In genomic region chr2:189679224-189679623, GRCh38 we compare ENCODE assay signal across 22 cellular contexts.
"Had no signal": no experiment of that assay in that cellular context is flagged by ENCODE, and none has a peak within 500 bp of the region (broad histone marks: within the 10 kb centered on the region; RNA-seq: fewer than 3 reads in every experiment).

No MANE protein-coding gene starts in this region.

- H3K27me3 Mint-ChIP-seq: activated CD4-positive, alpha-beta memory T cell treated with anti-CD3 and anti-CD28 coated beads, Interleukin-2, amount 10 ng/mL, durations not matched to agents 7 days and 5 days; activated CD4-positive, alpha-beta T cell treated with anti-CD3 and anti-CD28 coated beads, Interleukin-2, amount 10 ng/mL, durations not matched to agents 24 days and 14 days; activated CD8-positive, alpha-beta memory T cell treated with anti-CD3 and anti-CD28 coated beads, Interleukin-2, amount 10 ng/mL, durations not matched to agents 7 days and 5 days; activated naive CD4-positive, alpha-beta T cell treated with anti-CD3 and anti-CD28 coated beads, Interleukin-2, amount 10 ng/mL, durations not matched to agents 7 days and 5 days; naive thymus-derived CD8-positive, alpha-beta T cell had no signal

- H3K4me3 ChIP-seq: coronary artery, heart right ventricle, lower lobe of right lung, neural progenitor cell, right lobe of liver, skin epidermis, stomach, suprapubic skin, transverse colon had no signal

- H3K4me1 ChIP-seq: right lobe of liver had no signal

- H3K9ac ChIP-seq: neural progenitor cell had no signal

- H3K27ac ChIP-seq: coronary artery, epithelial cell of prostate, heart right ventricle, lower lobe of right lung, neural progenitor cell, right lobe of liver, skin epidermis, stomach, suprapubic skin, transverse colon had no signal

- H3K27ac Mint-ChIP-seq: activated CD4-positive, alpha-beta memory T cell treated with anti-CD3 and anti-CD28 coated beads, Interleukin-2, amount 10 ng/mL, durations not matched to agents 7 days and 5 days; activated CD4-positive, alpha-beta T cell treated with anti-CD3 and anti-CD28 coated beads, Interleukin-2, amount 10 ng/mL, durations not matched to agents 24 days and 14 days; activated CD8-positive, alpha-beta memory T cell treated with anti-CD3 and anti-CD28 coated beads, Interleukin-2, amount 10 ng/mL, durations not matched to agents 7 days and 5 days; activated naive CD4-positive, alpha-beta T cell treated with anti-CD3 and anti-CD28 coated beads, Interleukin-2, amount 10 ng/mL, durations not matched to agents 7 days and 5 days; neural progenitor cell had no signal

- H3K4me3 Mint-ChIP-seq: activated CD4-positive, alpha-beta memory T cell treated with anti-CD3 and anti-CD28 coated beads, Interleukin-2, amount 10 ng/mL, durations not matched to agents 7 days and 5 days; activated CD4-positive, alpha-beta T cell treated with anti-CD3 and anti-CD28 coated beads, Interleukin-2, amount 10 ng/mL, durations not matched to agents 24 days and 14 days; activated CD8-positive, alpha-beta memory T cell treated with anti-CD3 and anti-CD28 coated beads, Interleukin-2, amount 10 ng/mL, durations not matched to agents 7 days and 5 days; activated naive CD4-positive, alpha-beta T cell treated with anti-CD3 and anti-CD28 coated beads, Interleukin-2, amount 10 ng/mL, durations not matched to agents 7 days and 5 days; naive thymus-derived CD8-positive, alpha-beta T cell; neural progenitor cell had no signal

- H3K27me3 ChIP-seq: heart right ventricle, neural progenitor cell, right lobe of liver, stomach, suprapubic skin, transverse colon had no signal

- H3K4me2 ChIP-seq: neural progenitor cell had no signal

- ATAC-seq: activated CD4-positive, CD25-positive, alpha-beta regulatory T cell treated with anti-CD3 and anti-CD28 coated beads, Interleukin-2, amount 50 U/mL, for 24 hours; activated CD8-positive, alpha-beta memory T cell treated with anti-CD3 and anti-CD28 coated beads, Interleukin-2, amount 10 ng/mL, durations not matched to agents 7 days and 5 days; heart right ventricle; left lobe of liver; lower lobe of right lung; naive thymus-derived CD8-positive, alpha-beta T cell; right lobe of liver had no signal

- H2AFZ ChIP-seq: neural progenitor cell had no signal

- DNase-seq: activated CD4-positive, alpha-beta memory T cell treated with anti-CD3 and anti-CD28 coated beads, Interleukin-2, amount 10 ng/mL, durations not matched to agents 7 days and 5 days; activated CD4-positive, alpha-beta T cell treated with anti-CD3 and anti-CD28 coated beads, Interleukin-2, amount 10 ng/mL, durations not matched to agents 24 days and 14 days; activated CD8-positive, alpha-beta memory T cell treated with anti-CD3 and anti-CD28 coated beads, Interleukin-2, amount 10 ng/mL, durations not matched to agents 7 days and 5 days; activated effector memory CD4-positive, alpha-beta T cell treated with anti-CD3 and anti-CD28 coated beads, Interleukin-2, amount 50 U/mL, for 16 hours; activated naive CD4-positive, alpha-beta T cell treated with anti-CD3 and anti-CD28 coated beads, Interleukin-2, amount 10 ng/mL, durations not matched to agents 7 days and 5 days; activated T-cell treated with anti-CD3 and anti-CD28 coated beads for 4 hours; amygdala; heart right ventricle; lower lobe of right lung; naive thymus-derived CD8-positive, alpha-beta T cell; posterior cingulate gyrus; right lobe of liver; stimulated activated CD4-positive, alpha-beta T cell treated with anti-CD3 and anti-CD28 coated beads, Interleukin-1b, Interleukin-23, amount 100 ng/mL, for 48 hours; stomach; transverse colon had no signal
